ENCODE assay signal across 8 cellular contexts in the genomic region with DNA sequence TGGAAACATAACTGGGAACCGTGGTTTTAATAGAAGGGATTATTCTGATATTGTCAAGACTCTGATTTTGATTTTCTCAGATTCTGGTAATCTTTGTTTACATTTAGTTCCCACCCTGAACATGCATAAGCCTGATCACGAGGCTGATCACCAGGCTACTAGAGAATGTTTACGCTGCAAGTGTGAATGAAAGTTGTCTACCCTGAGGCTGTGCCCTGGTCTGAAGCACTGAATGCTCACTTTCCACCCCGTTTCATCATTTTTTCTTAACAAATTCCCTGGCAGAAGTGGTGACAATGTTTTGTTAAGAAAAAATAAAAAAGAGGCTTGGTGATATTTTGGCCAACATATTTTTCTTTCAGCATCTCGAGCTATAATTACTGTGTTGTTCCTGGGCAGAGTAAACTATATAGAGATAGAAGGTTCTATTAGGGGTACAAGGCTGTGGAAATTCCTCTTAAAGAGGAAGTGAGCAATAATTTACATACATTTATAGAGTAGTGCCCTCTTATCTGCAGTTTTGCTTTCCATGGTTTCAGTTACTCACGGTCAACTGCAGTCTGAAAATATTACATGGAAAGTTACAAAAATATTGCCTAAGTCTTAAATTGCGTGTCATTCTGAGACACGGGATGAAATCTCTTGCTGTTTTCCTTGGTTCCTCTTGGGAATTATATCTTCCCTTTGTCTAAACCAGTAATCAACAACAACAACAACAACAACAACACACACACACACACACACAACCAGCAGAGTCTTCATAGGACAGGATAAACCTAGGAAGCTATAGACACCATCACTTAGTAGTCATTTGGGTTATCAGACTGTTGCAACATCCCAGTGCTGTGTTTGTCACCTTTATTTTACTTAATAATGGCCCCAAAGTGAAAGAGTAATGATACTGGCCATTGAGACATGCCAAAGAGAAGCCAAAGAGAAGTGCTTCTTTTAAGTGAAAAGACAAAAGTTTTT.
DNase-seq lines count a peak whose midpoint lies in the region; ATAC-seq and TF ChIP-seq lines count a peak whose summit lies in the region.

No MANE protein-coding gene starts in this region.

- POLR2A ChIA-PET in WTC11 (lab: Charles Lee) = no interaction called here

- peak; percentile 99 for ATAC-seq in GM21447 (IDR thresholded peaks at IDR 0.05; ENCODE audit: unreplicated experiment)
- ATAC-seq in HG03280 (IDR thresholded peaks at IDR 0.05; ENCODE audit: unreplicated experiment) = peak; percentile 93
- ATAC-seq in WTC11 = no peak

- CTCF ChIA-PET in WTC11 (lab: Charles Lee) = no interaction called here

- TF ChIP-seq CTCF in spleen (IDR thresholded peaks at IDR 0.05 in 8 of 11, conservative IDR thresholded peaks at IDR 0.05 in 3 of 11) (no peak), dorsolateral prefrontal cortex (IDR thresholded peaks at IDR 0.05 in 54 of 56, conservative IDR thresholded peaks at IDR 0.05 in 2 of 56; ENCODE audit: low read depth in 1 of 56, partially characterized antibody in 56 of 56) (no peak), WTC11 (IDR thresholded peaks at IDR 0.05) (no peak)

- no peaks in the 10 kb centered on the region for H3K9me3 ChIP-seq in spleen

- no peaks in the 10 kb centered on the region for H3K36me3 ChIP-seq in spleen

- no peak for TF ChIP-seq POLR2A in spleen (IDR thresholded peaks at IDR 0.05)

- DNase-seq in amniotic epithelial cell (ENCODE audit: low read depth) = peak; percentile 78
- DNase-seq in spleen = no peak
- no peak for DNase-seq in NCI-H146 (lab: John Stamatoyannopoulos, UW)
- no peak for DNase-seq in dorsolateral prefrontal cortex
- DNase-seq in NCI-H187 treated with DMSO at 0.1 percent for 48 hours (lab: John Stamatoyannopoulos, UW) = no peak
- DNase-seq in WTC11 (ENCODE audit: low spot score) = no peak

- H3K4me1 Mint-ChIP-seq in WTC11 = peaks cover 44% of the 10 kb centered on the region

- H3K9me3 Mint-ChIP-seq in WTC11 = no peaks in the 10 kb centered on the region

- H3K27me3 ChIP-seq in spleen (replicated peaks in 1 of 7) (no peaks in the 10 kb centered on the region), dorsolateral prefrontal cortex (peaks cover 0 to 5% (median 0%) of the 10 kb centered on the region in 45 donors)

- H3K4me3 ChIP-seq in spleen = no peak overlapping the region
- H3K4me3 ChIP-seq in dorsolateral prefrontal cortex = no peak overlapping the region

- WGBS in spleen, 5 donors = 49 to 71% (median 53%) methylated on average over 8 of the region's 8 CpGs

- no peak overlapping the region for H3K4me3 Mint-ChIP-seq in WTC11

- no peak overlapping the region for H3K27ac Mint-ChIP-seq in WTC11

- H3K27me3 Mint-ChIP-seq in WTC11 (ENCODE audit: low read depth) = no peaks in the 10 kb centered on the region

- peaks cover 0 to 9% (median 1%) of the 10 kb centered on the region in 6 donors for H3K4me1 ChIP-seq in spleen

- peak overlapping the region in 5 of 8 donors; percentile 10 to 58 (median 43) for H3K27ac ChIP-seq in spleen
- no peak overlapping the region for H3K27ac ChIP-seq in dorsolateral prefrontal cortex

- intact Hi-C loops in spleen (cut with DNase I; ENCODE audit: low total_unique reads) = no loop called here
- intact Hi-C loops in dorsolateral prefrontal cortex (cut with DNase I) = no loop called here

- no peaks in the 10 kb centered on the region for H3K36me3 Mint-ChIP-seq in WTC11

TF ChIP-seq in WTC11, 78 proteins besides CTCF, POLR2A, EP300 and RAD21:
- TF ChIP-seq NR3C1 (CRISPR knock-in tag; conservative IDR thresholded peaks at IDR 0.05; ENCODE audit: low read depth) (no peak), MXD4 (CRISPR knock-in tag; IDR thresholded peaks at IDR 0.05; ENCODE audit: borderline replicate concordance) (no peak), ELF4 (CRISPR knock-in tag; IDR thresholded peaks at IDR 0.05; ENCODE audit: low read depth) (no peak), RELA (CRISPR knock-in tag; IDR thresholded peaks at IDR 0.05; ENCODE audit: borderline replicate concordance) (no peak), SMAD4 (CRISPR knock-in tag; IDR thresholded peaks at IDR 0.05) (no peak), FOXK1 (CRISPR knock-in tag; IDR thresholded peaks at IDR 0.05) (no peak)
- TF ChIP-seq, protein P1, sequence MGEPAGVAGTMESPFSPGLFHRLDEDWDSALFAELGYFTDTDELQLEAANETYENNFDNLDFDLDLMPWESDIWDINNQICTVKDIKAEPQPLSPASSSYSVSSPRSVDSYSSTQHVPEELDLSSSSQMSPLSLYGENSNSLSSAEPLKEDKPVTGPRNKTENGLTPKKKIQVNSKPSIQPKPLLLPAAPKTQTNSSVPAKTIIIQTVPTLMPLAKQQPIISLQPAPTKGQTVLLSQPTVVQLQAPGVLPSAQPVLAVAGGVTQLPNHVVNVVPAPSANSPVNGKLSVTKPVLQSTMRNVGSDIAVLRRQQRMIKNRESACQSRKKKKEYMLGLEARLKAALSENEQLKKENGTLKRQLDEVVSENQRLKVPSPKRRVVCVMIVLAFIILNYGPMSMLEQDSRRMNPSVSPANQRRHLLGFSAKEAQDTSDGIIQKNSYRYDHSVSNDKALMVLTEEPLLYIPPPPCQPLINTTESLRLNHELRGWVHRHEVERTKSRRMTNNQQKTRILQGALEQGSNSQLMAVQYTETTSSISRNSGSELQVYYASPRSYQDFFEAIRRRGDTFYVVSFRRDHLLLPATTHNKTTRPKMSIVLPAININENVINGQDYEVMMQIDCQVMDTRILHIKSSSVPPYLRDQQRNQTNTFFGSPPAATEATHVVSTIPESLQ (CRISPR knock-in tag; IDR thresholded peaks at IDR 0.05) = no peak
- TF ChIP-seq, protein P2, sequence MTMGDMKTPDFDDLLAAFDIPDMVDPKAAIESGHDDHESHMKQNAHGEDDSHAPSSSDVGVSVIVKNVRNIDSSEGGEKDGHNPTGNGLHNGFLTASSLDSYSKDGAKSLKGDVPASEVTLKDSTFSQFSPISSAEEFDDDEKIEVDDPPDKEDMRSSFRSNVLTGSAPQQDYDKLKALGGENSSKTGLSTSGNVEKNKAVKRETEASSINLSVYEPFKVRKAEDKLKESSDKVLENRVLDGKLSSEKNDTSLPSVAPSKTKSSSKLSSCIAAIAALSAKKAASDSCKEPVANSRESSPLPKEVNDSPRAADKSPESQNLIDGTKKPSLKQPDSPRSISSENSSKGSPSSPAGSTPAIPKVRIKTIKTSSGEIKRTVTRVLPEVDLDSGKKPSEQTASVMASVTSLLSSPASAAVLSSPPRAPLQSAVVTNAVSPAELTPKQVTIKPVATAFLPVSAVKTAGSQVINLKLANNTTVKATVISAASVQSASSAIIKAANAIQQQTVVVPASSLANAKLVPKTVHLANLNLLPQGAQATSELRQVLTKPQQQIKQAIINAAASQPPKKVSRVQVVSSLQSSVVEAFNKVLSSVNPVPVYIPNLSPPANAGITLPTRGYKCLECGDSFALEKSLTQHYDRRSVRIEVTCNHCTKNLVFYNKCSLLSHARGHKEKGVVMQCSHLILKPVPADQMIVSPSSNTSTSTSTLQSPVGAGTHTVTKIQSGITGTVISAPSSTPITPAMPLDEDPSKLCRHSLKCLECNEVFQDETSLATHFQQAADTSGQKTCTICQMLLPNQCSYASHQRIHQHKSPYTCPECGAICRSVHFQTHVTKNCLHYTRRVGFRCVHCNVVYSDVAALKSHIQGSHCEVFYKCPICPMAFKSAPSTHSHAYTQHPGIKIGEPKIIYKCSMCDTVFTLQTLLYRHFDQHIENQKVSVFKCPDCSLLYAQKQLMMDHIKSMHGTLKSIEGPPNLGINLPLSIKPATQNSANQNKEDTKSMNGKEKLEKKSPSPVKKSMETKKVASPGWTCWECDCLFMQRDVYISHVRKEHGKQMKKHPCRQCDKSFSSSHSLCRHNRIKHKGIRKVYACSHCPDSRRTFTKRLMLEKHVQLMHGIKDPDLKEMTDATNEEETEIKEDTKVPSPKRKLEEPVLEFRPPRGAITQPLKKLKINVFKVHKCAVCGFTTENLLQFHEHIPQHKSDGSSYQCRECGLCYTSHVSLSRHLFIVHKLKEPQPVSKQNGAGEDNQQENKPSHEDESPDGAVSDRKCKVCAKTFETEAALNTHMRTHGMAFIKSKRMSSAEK (CRISPR knock-in tag; IDR thresholded peaks at IDR 0.05; ENCODE audit: borderline replicate concordance) = no peak
- TF ChIP-seq, protein P3, sequence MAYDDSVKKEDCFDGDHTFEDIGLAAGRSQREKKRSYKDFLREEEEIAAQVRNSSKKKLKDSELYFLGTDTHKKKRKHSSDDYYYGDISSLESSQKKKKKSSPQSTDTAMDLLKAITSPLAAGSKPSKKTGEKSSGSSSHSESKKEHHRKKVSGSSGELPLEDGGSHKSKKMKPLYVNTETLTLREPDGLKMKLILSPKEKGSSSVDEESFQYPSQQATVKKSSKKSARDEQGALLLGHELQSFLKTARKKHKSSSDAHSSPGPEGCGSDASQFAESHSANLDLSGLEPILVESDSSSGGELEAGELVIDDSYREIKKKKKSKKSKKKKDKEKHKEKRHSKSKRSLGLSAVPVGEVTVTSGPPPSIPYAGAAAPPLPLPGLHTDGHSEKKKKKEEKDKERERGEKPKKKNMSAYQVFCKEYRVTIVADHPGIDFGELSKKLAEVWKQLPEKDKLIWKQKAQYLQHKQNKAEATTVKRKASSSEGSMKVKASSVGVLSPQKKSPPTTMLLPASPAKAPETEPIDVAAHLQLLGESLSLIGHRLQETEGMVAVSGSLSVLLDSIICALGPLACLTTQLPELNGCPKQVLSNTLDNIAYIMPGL (CRISPR knock-in tag; IDR thresholded peaks at IDR 0.05) = no peak
- TF ChIP-seq, protein P4, sequence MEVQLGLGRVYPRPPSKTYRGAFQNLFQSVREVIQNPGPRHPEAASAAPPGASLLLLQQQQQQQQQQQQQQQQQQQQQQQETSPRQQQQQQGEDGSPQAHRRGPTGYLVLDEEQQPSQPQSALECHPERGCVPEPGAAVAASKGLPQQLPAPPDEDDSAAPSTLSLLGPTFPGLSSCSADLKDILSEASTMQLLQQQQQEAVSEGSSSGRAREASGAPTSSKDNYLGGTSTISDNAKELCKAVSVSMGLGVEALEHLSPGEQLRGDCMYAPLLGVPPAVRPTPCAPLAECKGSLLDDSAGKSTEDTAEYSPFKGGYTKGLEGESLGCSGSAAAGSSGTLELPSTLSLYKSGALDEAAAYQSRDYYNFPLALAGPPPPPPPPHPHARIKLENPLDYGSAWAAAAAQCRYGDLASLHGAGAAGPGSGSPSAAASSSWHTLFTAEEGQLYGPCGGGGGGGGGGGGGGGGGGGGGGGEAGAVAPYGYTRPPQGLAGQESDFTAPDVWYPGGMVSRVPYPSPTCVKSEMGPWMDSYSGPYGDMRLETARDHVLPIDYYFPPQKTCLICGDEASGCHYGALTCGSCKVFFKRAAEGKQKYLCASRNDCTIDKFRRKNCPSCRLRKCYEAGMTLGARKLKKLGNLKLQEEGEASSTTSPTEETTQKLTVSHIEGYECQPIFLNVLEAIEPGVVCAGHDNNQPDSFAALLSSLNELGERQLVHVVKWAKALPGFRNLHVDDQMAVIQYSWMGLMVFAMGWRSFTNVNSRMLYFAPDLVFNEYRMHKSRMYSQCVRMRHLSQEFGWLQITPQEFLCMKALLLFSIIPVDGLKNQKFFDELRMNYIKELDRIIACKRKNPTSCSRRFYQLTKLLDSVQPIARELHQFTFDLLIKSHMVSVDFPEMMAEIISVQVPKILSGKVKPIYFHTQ (CRISPR knock-in tag; IDR thresholded peaks at IDR 0.05) = no peak

Comparison
In these comparisons a context has a peak if more than half of its experiments do, and no peak if none do; other contexts are left out.
1. H3K27ac ChIP-seq: peak in spleen (5 of 8); none in dorsolateral prefrontal cortex (0 of 59).